In the genomic region with DNA sequence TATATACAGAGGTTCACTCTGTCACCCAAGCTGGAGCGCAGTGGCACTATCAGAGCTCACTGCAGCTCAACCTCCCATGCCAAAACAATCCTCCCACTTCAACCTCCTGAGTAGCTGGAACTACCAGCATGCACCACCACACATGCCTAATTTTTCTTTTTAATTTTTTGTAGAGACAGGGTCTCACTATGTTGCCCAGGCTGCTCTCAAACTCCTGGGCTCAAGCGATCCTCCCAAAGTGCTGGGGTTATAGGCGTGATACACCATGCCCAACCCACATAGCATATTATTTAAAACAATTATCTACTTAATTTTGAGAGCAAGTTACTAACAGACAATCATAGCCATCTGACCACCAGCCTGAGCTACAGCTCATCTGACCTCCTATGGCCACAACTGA, we compare ENCODE assay signal across 1 cellular context.
A peak's percentile ranks its signal among the peaks of the same experiment; 100 is the strongest.
TF ChIP-seq lines count a peak whose summit lies in the region.

No MANE protein-coding gene starts in this region.

TF ChIP-seq in HEK293, 187 proteins besides CTCF, POLR2A, EP300 and RAD21 (continued from another document):
- TF ChIP-seq, protein P1, sequence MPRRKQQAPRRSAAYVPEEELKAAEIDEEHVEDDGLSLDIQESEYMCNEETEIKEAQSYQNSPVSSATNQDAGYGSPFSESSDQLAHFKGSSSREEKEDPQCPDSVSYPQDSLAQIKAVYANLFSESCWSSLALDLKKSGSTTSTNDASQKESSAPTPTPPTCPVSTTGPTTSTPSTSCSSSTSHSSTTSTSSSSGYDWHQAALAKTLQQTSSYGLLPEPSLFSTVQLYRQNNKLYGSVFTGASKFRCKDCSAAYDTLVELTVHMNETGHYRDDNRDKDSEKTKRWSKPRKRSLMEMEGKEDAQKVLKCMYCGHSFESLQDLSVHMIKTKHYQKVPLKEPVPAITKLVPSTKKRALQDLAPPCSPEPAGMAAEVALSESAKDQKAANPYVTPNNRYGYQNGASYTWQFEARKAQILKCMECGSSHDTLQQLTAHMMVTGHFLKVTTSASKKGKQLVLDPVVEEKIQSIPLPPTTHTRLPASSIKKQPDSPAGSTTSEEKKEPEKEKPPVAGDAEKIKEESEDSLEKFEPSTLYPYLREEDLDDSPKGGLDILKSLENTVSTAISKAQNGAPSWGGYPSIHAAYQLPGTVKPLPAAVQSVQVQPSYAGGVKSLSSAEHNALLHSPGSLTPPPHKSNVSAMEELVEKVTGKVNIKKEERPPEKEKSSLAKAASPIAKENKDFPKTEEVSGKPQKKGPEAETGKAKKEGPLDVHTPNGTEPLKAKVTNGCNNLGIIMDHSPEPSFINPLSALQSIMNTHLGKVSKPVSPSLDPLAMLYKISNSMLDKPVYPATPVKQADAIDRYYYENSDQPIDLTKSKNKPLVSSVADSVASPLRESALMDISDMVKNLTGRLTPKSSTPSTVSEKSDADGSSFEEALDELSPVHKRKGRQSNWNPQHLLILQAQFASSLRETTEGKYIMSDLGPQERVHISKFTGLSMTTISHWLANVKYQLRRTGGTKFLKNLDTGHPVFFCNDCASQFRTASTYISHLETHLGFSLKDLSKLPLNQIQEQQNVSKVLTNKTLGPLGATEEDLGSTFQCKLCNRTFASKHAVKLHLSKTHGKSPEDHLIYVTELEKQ (tag by site-specific recombination; IDR thresholded peaks at IDR 0.05; ENCODE audit: borderline replicate concordance): no peak
- TF ChIP-seq ZNF121 (tag by site-specific recombination; IDR thresholded peaks at IDR 0.05) (peak; percentile 67), ZBTB7A (tag by site-specific recombination; IDR thresholded peaks at IDR 0.05; ENCODE audit: low read depth) (no peak), ZFP41 (tag by site-specific recombination; IDR thresholded peaks at IDR 0.05; ENCODE audit: borderline replicate concordance) (no peak), ZNF157 (tag by site-specific recombination; IDR thresholded peaks at IDR 0.05) (no peak)
- TF ChIP-seq, protein P2, sequence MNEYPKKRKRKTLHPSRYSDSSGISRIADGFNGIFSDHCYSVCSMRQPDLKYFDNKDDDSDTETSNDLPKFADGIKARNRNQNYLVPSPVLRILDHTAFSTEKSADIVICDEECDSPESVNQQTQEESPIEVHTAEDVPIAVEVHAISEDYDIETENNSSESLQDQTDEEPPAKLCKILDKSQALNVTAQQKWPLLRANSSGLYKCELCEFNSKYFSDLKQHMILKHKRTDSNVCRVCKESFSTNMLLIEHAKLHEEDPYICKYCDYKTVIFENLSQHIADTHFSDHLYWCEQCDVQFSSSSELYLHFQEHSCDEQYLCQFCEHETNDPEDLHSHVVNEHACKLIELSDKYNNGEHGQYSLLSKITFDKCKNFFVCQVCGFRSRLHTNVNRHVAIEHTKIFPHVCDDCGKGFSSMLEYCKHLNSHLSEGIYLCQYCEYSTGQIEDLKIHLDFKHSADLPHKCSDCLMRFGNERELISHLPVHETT (tag by site-specific recombination; IDR thresholded peaks at IDR 0.05): no peak
